In genomic region chr7:76505168-76506080, GRCh38 we compare ENCODE assay signal across 2 cellular contexts.
TF ChIP-seq lines count a peak whose summit lies in the region.

No MANE protein-coding gene starts in this region.

TF ChIP-seq in GM23338, 12 proteins besides CTCF, POLR2A, EP300 and RAD21:
- TF ChIP-seq ZNF462 (CRISPR knock-in tag; IDR thresholded peaks at IDR 0.05): no peak
- TF ChIP-seq ZNF114 (CRISPR knock-in tag; IDR thresholded peaks at IDR 0.05): no peak
- TF ChIP-seq CREB1 (CRISPR knock-in tag; IDR thresholded peaks at IDR 0.05; ENCODE audit: low read depth): no peak
- TF ChIP-seq ETS1 (IDR thresholded peaks at IDR 0.05): no peak
- no peak for TF ChIP-seq POLR2AphosphoS5 (IDR thresholded peaks at IDR 0.05; ENCODE audit: low read depth)
- TF ChIP-seq STAT1 (IDR thresholded peaks at IDR 0.05; ENCODE audit: unreplicated experiment): no peak
- no peak for TF ChIP-seq REST (IDR thresholded peaks at IDR 0.05; ENCODE audit: unreplicated experiment)
- TF ChIP-seq EZH2 (IDR thresholded peaks at IDR 0.05; ENCODE audit: low read depth, unreplicated experiment): no peak
- no peak for TF ChIP-seq ZNF331 (CRISPR knock-in tag; IDR thresholded peaks at IDR 0.05; ENCODE audit: low read depth)
- no peak for TF ChIP-seq JUNB (IDR thresholded peaks at IDR 0.05; ENCODE audit: unreplicated experiment)
- no peak for TF ChIP-seq NANOG (IDR thresholded peaks at IDR 0.05; ENCODE audit: borderline replicate concordance)
- TF ChIP-seq EZH2phosphoT487 (IDR thresholded peaks at IDR 0.05; ENCODE audit: unreplicated experiment): no peak

TF ChIP-seq in H1, 55 proteins besides CTCF, POLR2A, EP300 and RAD21:
- TF ChIP-seq RBBP5 (IDR thresholded peaks at IDR 0.05; ENCODE audit: borderline replicate concordance, low read depth, low read length) (no peak), CREB1 (IDR thresholded peaks at IDR 0.05) (no peak), KDM4A (IDR thresholded peaks at IDR 0.05; ENCODE audit: low read depth, low read length, severe bottlenecking) (no peak), GTF2F1 (IDR thresholded peaks at IDR 0.05; ENCODE audit: borderline replicate concordance, low read depth, low read length) (no peak), SP2 (IDR thresholded peaks at IDR 0.05; ENCODE audit: low read length) (no peak), KDM1A (IDR thresholded peaks at IDR 0.05; ENCODE audit: borderline replicate concordance, low read length) (no peak), CEBPB (IDR thresholded peaks at IDR 0.05; ENCODE audit: low read depth, low read length) (no peak), ASH2L (IDR thresholded peaks at IDR 0.05; ENCODE audit: low read length) (no peak), NRF1 (IDR thresholded peaks at IDR 0.05; ENCODE audit: low read depth, low read length) (no peak), SIRT6 (IDR thresholded peaks at IDR 0.05; ENCODE audit: low read length) (no peak), NANOG (IDR thresholded peaks at IDR 0.05; ENCODE audit: insufficient read depth, low read depth, low read length, poor library complexity, severe bottlenecking) (no peak), CBX5 (IDR thresholded peaks at IDR 0.05; ENCODE audit: low read depth, low read length) (no peak)
TF ChIP-seq in H1: peak in this region for 0.
